In genomic region chr3:127105996-127106855, GRCh38 we compare ENCODE assay signal across 15 cellular contexts.
DNase-seq lines count a peak whose midpoint lies in the region; TF ChIP-seq lines count a peak whose summit lies in the region.
"Had no signal": no experiment of that assay in that cellular context is flagged by ENCODE, and none has a peak within 500 bp of the region (broad histone marks: within the 10 kb centered on the region; RNA-seq: fewer than 3 reads in every experiment).

No MANE protein-coding gene starts in this region.

- TF ChIP-seq POLR2A in stomach (IDR thresholded peaks at IDR 0.05) = no peak

- no peak overlapping the region for H3K4me3 ChIP-seq in coronary artery
- no peak overlapping the region for H3K4me3 ChIP-seq in epithelial cell of esophagus (ENCODE audit: low read length)
- H3K4me3 ChIP-seq in stomach = no peak overlapping the region
- H3K4me3 ChIP-seq in A673 (ENCODE audit: low read depth, low read length, poor library complexity, severe bottlenecking) = no peak overlapping the region
- H3K4me3 ChIP-seq: GM23338 had no signal

- peak overlapping the region; percentile 1 for H3K27ac Mint-ChIP-seq in neural crest cell (ENCODE audit: unreplicated experiment)
- H3K27ac Mint-ChIP-seq: CD4-positive, alpha-beta T cell; GM23338; H9 had no signal

- no peaks in the 10 kb centered on the region for H3K27me3 Mint-ChIP-seq in neural crest cell (ENCODE audit: low read depth)
- H3K27me3 Mint-ChIP-seq: CD4-positive, alpha-beta T cell had no signal

- TF ChIP-seq EP300 in stomach (IDR thresholded peaks at IDR 0.05) = no peak

- no TSS peak for BruUV-seq in A673 (replicated peaks; lab: Mats Ljungman, UMichigan)

- POLR2A ChIA-PET in A673 (lab: Charles Lee; ENCODE audit: low non-redundant PET) = interaction anchor here (0.6 kb wide), 1 partner anchor 1098 kb away, joined by 3 read pairs; no protein-coding TSS in a partner anchor

- H3K4me3 Mint-ChIP-seq in neural crest cell = no peak overlapping the region
- H3K4me3 Mint-ChIP-seq: CD4-positive, alpha-beta T cell; GM23338; H9 had no signal

- CTCF ChIA-PET in A673 (lab: Charles Lee) = no interaction called here

- H3K27me3 ChIP-seq in stomach (peaks cover 0 to 10% (median 0%) of the 10 kb centered on the region in 3 donors), A673 (replicated peaks; ENCODE audit: insufficient read depth, low read depth, low read length, poor library complexity) (no peaks in the 10 kb centered on the region)

- H3K9me3 Mint-ChIP-seq in neural crest cell = no peaks in the 10 kb centered on the region

- H3K27ac ChIP-seq in coronary artery (no peak overlapping the region), stomach (no peak overlapping the region), A673 (ENCODE audit: low read depth, low read length, poor library complexity, severe bottlenecking) (no peak overlapping the region)
- H3K27ac ChIP-seq: C4-2B had no signal

- TF ChIP-seq CTCF in coronary artery (IDR thresholded peaks at IDR 0.05) = no peak
- no peak for TF ChIP-seq CTCF in epithelial cell of esophagus (IDR thresholded peaks at IDR 0.05; ENCODE audit: insufficient read depth, low read depth, low read length, missing control alignments)
- TF ChIP-seq CTCF in neural crest cell (conservative IDR thresholded peaks at IDR 0.05) = no peak
- TF ChIP-seq CTCF in stomach (IDR thresholded peaks at IDR 0.05) = no peak
- no peak for TF ChIP-seq CTCF in A673 (conservative IDR thresholded peaks at IDR 0.05; ENCODE audit: low read depth, low read length)

- 75 to 84% (median 81%) methylated on average over 16 to 17 of the region's 17 CpGs for WGBS in stomach, 5 donors

- intact Hi-C loops in stomach (cut with DNase I; ENCODE audit: low total_unique reads) = no loop called here
- intact Hi-C loops in A673 (cut with micrococcal nuclease; ENCODE audit: unreplicated experiment) = no loop called here

- H3K36me3 Mint-ChIP-seq in neural crest cell (ENCODE audit: low read depth) = peaks cover 3% of the 10 kb centered on the region

- peaks cover 4% of the 10 kb centered on the region for H3K4me1 Mint-ChIP-seq in neural crest cell

- H3K4me1 ChIP-seq in stomach (no peaks in the 10 kb centered on the region), A673 (ENCODE audit: insufficient read depth, low read length, poor library complexity, severe bottlenecking) (no peaks in the 10 kb centered on the region)

- peak; percentile 49 for DNase-seq in coronary artery (ENCODE audit: low spot score)
- peak; percentile 7 for DNase-seq in epithelial cell of esophagus (ENCODE audit: low read depth)
- DNase-seq in neural crest cell (ENCODE audit: low read depth, low spot score) = no peak
- DNase-seq in stomach = peak; percentile 1
- no peak for DNase-seq in A673 (ENCODE audit: low spot score)
- DNase-seq in COLO668 (lab: John Stamatoyannopoulos, UW; ENCODE audit: unreplicated experiment) = no peak
- no peak for DNase-seq in HT-29 (ENCODE audit: low spot score)
- DNase-seq: AML-193; CD4-positive, alpha-beta T cell; DMS153; DMS79; GDM1 had no signal

- peaks cover 0 to 3% (median 3%) of the 10 kb centered on the region in 4 donors for H3K9me3 ChIP-seq in stomach
- no peaks in the 10 kb centered on the region for H3K9me3 ChIP-seq in A673 (ENCODE audit: low read depth, low read length, poor library complexity, severe bottlenecking)

- H3K36me3 ChIP-seq in stomach (no peaks in the 10 kb centered on the region), A673 (ENCODE audit: insufficient read depth, low read length, poor library complexity, severe bottlenecking) (no peaks in the 10 kb centered on the region)

Comparison
In these comparisons a context has a peak if more than half of its experiments do, and no peak if none do; other contexts are left out.
1. DNase-seq: peak in coronary artery (single experiment), epithelial cell of esophagus (single experiment) and stomach (single experiment); none in neural crest cell (single experiment), A673 (single experiment), COLO668 (single experiment) and HT-29 (single experiment).